22 cellular contexts compared by ENCODE assay signal in genomic region chr11:132037961-132038360, GRCh38.
"Had no signal": no experiment of that assay in that cellular context is flagged by ENCODE, and none has a peak within 500 bp of the region (broad histone marks: within the 10 kb centered on the region; RNA-seq: fewer than 3 reads in every experiment).

No MANE protein-coding gene starts in this region.

- H3K27ac Mint-ChIP-seq: activated naive CD4-positive, alpha-beta T cell treated with anti-CD3 and anti-CD28 coated beads, Interleukin-2, amount 10 ng/mL, durations not matched to agents 7 days and 5 days; activated naive CD8-positive, alpha-beta T cell treated with anti-CD3 and anti-CD28 coated beads, Interleukin-2, amount 50 U/mL, for 24 hours; naive thymus-derived CD4-positive, alpha-beta T cell; stimulated activated naive CD8-positive, alpha-beta T cell treated with anti-CD3 and anti-CD28 coated beads, Interleukin-15, amount 100 ng/mL, for 72 hours had no signal

- H3K27me3 ChIP-seq: colonic mucosa, gastroesophageal sphincter, heart right ventricle, suprapubic skin, transverse colon, vagina had no signal

- H3K4me1 ChIP-seq: colonic mucosa, gastroesophageal sphincter, psoas muscle, suprapubic skin, transverse colon, vagina had no signal

- DNase-seq: activated CD4-positive, alpha-beta T cell treated with anti-CD3 and anti-CD28 coated beads, Interleukin-2, amount 50 U/mL, for 1 hour; activated CD4-positive, CD25-positive, alpha-beta regulatory T cell treated with anti-CD3 and anti-CD28 coated beads, Interleukin-2, amount 50 U/mL, for 72 hours; activated CD8-positive, alpha-beta memory T cell treated with anti-CD3 and anti-CD28 coated beads, Interleukin-2, amount 50 U/mL, for 4 hours; activated effector memory CD4-positive, alpha-beta T cell treated with Interleukin-2 at 50 U/mL for 16 hours; activated naive CD4-positive, alpha-beta T cell treated with anti-CD3 and anti-CD28 coated beads, Interleukin-2, amount 10 ng/mL, durations not matched to agents 7 days and 5 days; activated naive CD8-positive, alpha-beta T cell treated with anti-CD3 and anti-CD28 coated beads, Interleukin-2, amount 50 U/mL, for 24 hours; activated T-cell treated with anti-CD3 and anti-CD28 coated beads, Interleukin-2, amount 50 U/mL, for 48 hours; anterior cingulate cortex; colonic mucosa; heart right ventricle; naive thymus-derived CD4-positive, alpha-beta T cell; psoas muscle; right cardiac atrium; stimulated activated CD4-positive, alpha-beta T cell treated with anti-CD3 and anti-CD28 coated beads, Interleukin-15, amount 100 ng/mL, for 24 hours; stimulated activated CD4-positive, alpha-beta T cell treated with anti-CD3 and anti-CD28 coated beads, Interleukin-2, amount 100 ng/mL, for 48 hours; stimulated activated naive CD8-positive, alpha-beta T cell treated with anti-CD3 and anti-CD28 coated beads, Interleukin-15, amount 100 ng/mL, for 72 hours; transverse colon had no signal

- H3K36me3 Mint-ChIP-seq: activated naive CD4-positive, alpha-beta T cell treated with anti-CD3 and anti-CD28 coated beads, Interleukin-2, amount 10 ng/mL, durations not matched to agents 7 days and 5 days; naive thymus-derived CD4-positive, alpha-beta T cell had no signal

- H3K27me3 Mint-ChIP-seq: activated naive CD4-positive, alpha-beta T cell treated with anti-CD3 and anti-CD28 coated beads, Interleukin-2, amount 10 ng/mL, durations not matched to agents 7 days and 5 days; activated naive CD8-positive, alpha-beta T cell treated with anti-CD3 and anti-CD28 coated beads, Interleukin-2, amount 50 U/mL, for 24 hours; central memory CD8-positive, alpha-beta T cell; stimulated activated naive CD8-positive, alpha-beta T cell treated with anti-CD3 and anti-CD28 coated beads, Interleukin-15, amount 100 ng/mL, for 72 hours had no signal

- H3K9me3 Mint-ChIP-seq: activated naive CD8-positive, alpha-beta T cell treated with anti-CD3 and anti-CD28 coated beads, Interleukin-2, amount 50 U/mL, for 24 hours had no signal

- ATAC-seq: activated naive CD8-positive, alpha-beta T cell treated with anti-CD3 and anti-CD28 coated beads, Interleukin-2, amount 50 U/mL, for 24 hours; gastroesophageal sphincter; heart right ventricle; naive thymus-derived CD4-positive, alpha-beta T cell; psoas muscle; right cardiac atrium; stimulated activated naive CD8-positive, alpha-beta T cell treated with anti-CD3 and anti-CD28 coated beads, Interleukin-15, amount 100 ng/mL, for 72 hours had no signal

- H3K27ac ChIP-seq: colonic mucosa, gastroesophageal sphincter, heart right ventricle, psoas muscle, skin epidermis, suprapubic skin, transverse colon, vagina had no signal

- H3K4me3 Mint-ChIP-seq: activated naive CD4-positive, alpha-beta T cell treated with anti-CD3 and anti-CD28 coated beads, Interleukin-2, amount 10 ng/mL, durations not matched to agents 7 days and 5 days; activated naive CD8-positive, alpha-beta T cell treated with anti-CD3 and anti-CD28 coated beads, Interleukin-2, amount 50 U/mL, for 24 hours; central memory CD8-positive, alpha-beta T cell; naive thymus-derived CD4-positive, alpha-beta T cell; stimulated activated naive CD8-positive, alpha-beta T cell treated with anti-CD3 and anti-CD28 coated beads, Interleukin-15, amount 100 ng/mL, for 72 hours had no signal

- H3K36me3 ChIP-seq: colonic mucosa, gastroesophageal sphincter, heart right ventricle, suprapubic skin, transverse colon, vagina had no signal

- H3K4me3 ChIP-seq: colonic mucosa, gastroesophageal sphincter, heart right ventricle, psoas muscle, skin epidermis, suprapubic skin, transverse colon, vagina had no signal

- H3K4me1 Mint-ChIP-seq: activated naive CD4-positive, alpha-beta T cell treated with anti-CD3 and anti-CD28 coated beads, Interleukin-2, amount 10 ng/mL, durations not matched to agents 7 days and 5 days; activated naive CD8-positive, alpha-beta T cell treated with anti-CD3 and anti-CD28 coated beads, Interleukin-2, amount 50 U/mL, for 24 hours; central memory CD8-positive, alpha-beta T cell; stimulated activated naive CD8-positive, alpha-beta T cell treated with anti-CD3 and anti-CD28 coated beads, Interleukin-15, amount 100 ng/mL, for 72 hours had no signal

- H3K9me3 ChIP-seq: colonic mucosa, gastroesophageal sphincter, heart right ventricle, psoas muscle, suprapubic skin, transverse colon, vagina had no signal
